ENCODE assay signal across 8 cellular contexts in genomic region chr14:92651793-92652382, GRCh38.
DNase-seq lines count a peak whose midpoint lies in the region; ATAC-seq and TF ChIP-seq lines count a peak whose summit lies in the region.

No MANE protein-coding gene starts in this region.

- intact Hi-C loops in tibial artery (cut with DNase I; ENCODE audit: low total_unique reads) = no loop called here

- H3K4me1 ChIP-seq in lung (ENCODE audit: control insufficient read depth in 2 of 2, insufficient read depth in 2 of 2, low read length in 2 of 2) (peaks cover 0 to 34% of the 10 kb centered on the region in 2 donors), tibial artery (peaks cover 3 to 38% (median 28%) of the 10 kb centered on the region in 4 donors)

- DNase-seq in activated CD8-positive, alpha-beta memory T cell treated with anti-CD3 and anti-CD28 coated beads for 24 hours = peak; percentile 80
- no peak for DNase-seq in activated CD8-positive, alpha-beta memory T cell treated with anti-CD3 and anti-CD28 coated beads, Interleukin-2, amount 50 U/mL, for 4 hours
- peak; percentile 22 for DNase-seq in activated gamma-delta T cell treated with anti-CD3 and anti-CD28 coated beads, Interleukin-2, amount 50 U/mL, for 16 hours (ENCODE audit: low read depth)
- DNase-seq in lung (ENCODE audit: low spot score) = peak; percentile 54
- DNase-seq in tibial artery = peak; percentile 75 to 84
- no peak for DNase-seq in HK-2 (ENCODE audit: unreplicated experiment)
- DNase-seq in A172 (ENCODE audit: low spot score) = no peak

- H3K4me3 ChIP-seq in lung (no peak overlapping the region), tibial artery (peak overlapping the region; percentile 33 to 35)

- no peak for ATAC-seq in lung (ENCODE audit: insufficient read depth, low FRiP score)
- no peak for ATAC-seq in HG03039 (IDR thresholded peaks at IDR 0.05; ENCODE audit: unreplicated experiment)

- H3K27ac ChIP-seq in lung (ENCODE audit: low read depth in 1 of 2, low read length in 1 of 2) (peak overlapping the region in 1 of 2 donors; percentile 90), tibial artery (peak overlapping the region; percentile 16 to 93)

- H3K9me3 ChIP-seq in lung (ENCODE audit: control insufficient read depth in 2 of 2, insufficient read depth in 1 of 2, low read length in 1 of 2) = no peaks in the 10 kb centered on the region
- no peaks in the 10 kb centered on the region for H3K9me3 ChIP-seq in tibial artery

- H3K36me3 ChIP-seq in lung (ENCODE audit: control insufficient read depth in 2 of 2, insufficient read depth in 2 of 2, low read length in 2 of 2) (peaks cover 0 to 10% of the 10 kb centered on the region in 2 donors), tibial artery (peaks cover 7 to 24% (median 14%) of the 10 kb centered on the region in 3 donors)

- no peak for TF ChIP-seq CTCF in lung (IDR thresholded peaks at IDR 0.05; ENCODE audit: control extremely low read depth, extremely low read depth)
- TF ChIP-seq CTCF in tibial artery (IDR thresholded peaks at IDR 0.05) = no peak

- H3K27me3 ChIP-seq in lung (ENCODE audit: control insufficient read depth, insufficient read depth) (no peaks in the 10 kb centered on the region), tibial artery (no peaks in the 10 kb centered on the region)

- WGBS in lung, 2 donors = 30 to 71% methylated on average over 24 to 25 of the region's 25 CpGs

Comparison
In these comparisons a context has a peak if more than half of its experiments do, and no peak if none do; other contexts are left out.
1. DNase-seq: peak in activated CD8-positive, alpha-beta memory T cell treated with anti-CD3 and anti-CD28 coated beads for 24 hours (single experiment), activated gamma-delta T cell treated with anti-CD3 and anti-CD28 coated beads, Interleukin-2, amount 50 U/mL, for 16 hours (single experiment), lung (single experiment) and tibial artery (2 of 2); none in activated CD8-positive, alpha-beta memory T cell treated with anti-CD3 and anti-CD28 coated beads, Interleukin-2, amount 50 U/mL, for 4 hours (single experiment), HK-2 (single experiment) and A172 (single experiment).